Comparison of ENCODE assay signal across 10 cellular contexts in genomic region chr22:27668828-27669797, GRCh38.
A peak's percentile ranks its signal among the peaks of the same experiment; 100 is the strongest.
DNase-seq lines count a peak whose midpoint lies in the region; ATAC-seq, FAIRE-seq and TF ChIP-seq lines count a peak whose summit lies in the region.
"Had no signal": no experiment of that assay in that cellular context is flagged by ENCODE, and none has a peak within 500 bp of the region (broad histone marks: within the 10 kb centered on the region; RNA-seq: fewer than 3 reads in every experiment).

No MANE protein-coding gene starts in this region.

- POLR2A ChIA-PET in PC-9 (lab: Charles Lee; ENCODE audit: unreplicated experiment): interaction anchor here (0.6 to 0.9 kb wide), 5 partner anchors 49 to 253 kb away, joined by 3 to 12 read pairs (median 5); no protein-coding TSS in a partner anchor

- H3F3A ChIP-seq in GM23248 (ENCODE audit: insufficient read depth) (no peaks in the 10 kb centered on the region), PC-9 (ENCODE audit: insufficient read depth, low read depth) (peaks cover 32% of the 10 kb centered on the region)

- no peaks in the 10 kb centered on the region for H3K79me2 ChIP-seq in GM23248 (ENCODE audit: insufficient read depth)
- H3K79me2 ChIP-seq in PC-9 (ENCODE audit: low read depth): no peaks in the 10 kb centered on the region
- H3K79me2 ChIP-seq in fibroblast of lung (ENCODE audit: control insufficient read depth, insufficient read depth, low read length): no peaks in the 10 kb centered on the region

- H3K9me2 ChIP-seq in GM23248 (ENCODE audit: insufficient read depth) (no peaks in the 10 kb centered on the region), PC-9 (ENCODE audit: insufficient read depth) (no peaks in the 10 kb centered on the region)

- no peak overlapping the region for H3K4me2 ChIP-seq in GM23248 (ENCODE audit: unreplicated experiment)
- peak overlapping the region; percentile 73 for H3K4me2 ChIP-seq in PC-9
- H3K4me2 ChIP-seq in fibroblast of lung (ENCODE audit: extremely low read depth, insufficient read depth, low read length): no peak overlapping the region

- H3K9me3 ChIP-seq in GM23248 (ENCODE audit: low read depth) (no peaks in the 10 kb centered on the region), PC-9 (ENCODE audit: insufficient read depth, low read depth) (no peaks in the 10 kb centered on the region), fibroblast of lung (ENCODE audit: control insufficient read depth, insufficient read depth, low read depth, low read length) (no peaks in the 10 kb centered on the region), pancreas (no peaks in the 10 kb centered on the region)

- H3K4me3 ChIP-seq in GM23248 (no peak overlapping the region), PC-9 (peak overlapping the region; percentile 17; the same call in 1 of the 2 replicates), fibroblast of lung (replicated peaks in 1 of 4; ENCODE audit: control extremely low read depth in 1 of 4, insufficient read depth in 1 of 4, low read depth in 3 of 4, low read length in 4 of 4) (no peak overlapping the region), pancreas (no peak overlapping the region)
- H3K4me3 ChIP-seq: tibial nerve had no signal

- no peak overlapping the region for H2AFZ ChIP-seq in GM23248
- H2AFZ ChIP-seq in PC-9: no peak overlapping the region
- H2AFZ ChIP-seq in fibroblast of lung (ENCODE audit: low read length): no peak overlapping the region

- no peaks in the 10 kb centered on the region for H3K4me1 ChIP-seq in GM23248 (ENCODE audit: insufficient read depth)
- peaks cover 44% of the 10 kb centered on the region for H3K4me1 ChIP-seq in PC-9 (replicated peaks; ENCODE audit: insufficient read depth)
- H3K4me1 ChIP-seq in fibroblast of lung (ENCODE audit: control insufficient read depth, extremely low read depth, insufficient read depth, low read length): no peaks in the 10 kb centered on the region
- H3K4me1 ChIP-seq in pancreas: peaks cover 0 to 5% (median 0%) of the 10 kb centered on the region in 3 donors

- 44% methylated on average over 6 to 7 of the region's 7 CpGs for WGBS in GM23248 (ENCODE audit: low coverage in 1 of 2, low lambda C conversion rate in 2 of 2, missing lambda C conversion rate in 2 of 2), 2 experiments
- 52 to 54% methylated on average over 7 of the region's 7 CpGs for WGBS in pancreas, 2 donors

- H3K27ac ChIP-seq in GM23248 (no peak overlapping the region), PC-9 (peak overlapping the region; percentile 86), fibroblast of lung (ENCODE audit: insufficient read depth, low read length) (no peak overlapping the region), pancreas (peak overlapping the region in 2 of 4 donors; percentile 15 to 23)

- CTCF ChIA-PET in PC-9 (lab: Charles Lee): no interaction called here

- peak; percentile 65 for DNase-seq in GM23248
- peak; percentile 87 to 94 for DNase-seq in PC-9
- peak; percentile 44 to 70 for DNase-seq in fibroblast of lung (ENCODE audit: low read depth in 2 of 2)
- DNase-seq in pancreas: peak in 3 of 6 donors; percentile 25 to 57 (median 28)
- DNase-seq in T1000 (lab: John Stamatoyannopoulos, UW): no peak

- TSS peak; percentile 79 for BruUV-seq in PC-9 (replicated peaks; lab: Mats Ljungman, UMichigan)

- no peak overlapping the region for H3K9ac ChIP-seq in GM23248
- H3K9ac ChIP-seq in fibroblast of lung (ENCODE audit: insufficient read depth, low read length): no peak overlapping the region

- H3K27me3 ChIP-seq in GM23248 (replicated peaks; ENCODE audit: insufficient read depth) (no peaks in the 10 kb centered on the region), PC-9 (ENCODE audit: insufficient read depth, low read depth) (no peaks in the 10 kb centered on the region), fibroblast of lung (ENCODE audit: control insufficient read depth, insufficient read depth, low read length) (peaks cover 3% of the 10 kb centered on the region), pancreas (no peaks in the 10 kb centered on the region)
- H3K27me3 ChIP-seq: tibial nerve had no signal

- TF ChIP-seq CTCF in PC-9 (conservative IDR thresholded peaks at IDR 0.05) (no peak), fibroblast of lung (conservative IDR thresholded peaks at IDR 0.05 in 1 of 2, IDR thresholded peaks at IDR 0.05 in 1 of 2; ENCODE audit: low read depth in 1 of 2, low read length in 2 of 2) (no peak), pancreas (IDR thresholded peaks at IDR 0.05) (no peak)

- peak in 3 of 4 donors; percentile 15 to 40 (median 29) for ATAC-seq in pancreas
- no peak for ATAC-seq in GM21447 (IDR thresholded peaks at IDR 0.05; ENCODE audit: unreplicated experiment)
- ATAC-seq in GM18870 (IDR thresholded peaks at IDR 0.05; ENCODE audit: unreplicated experiment): no peak
- no peak for ATAC-seq in HG02981 (IDR thresholded peaks at IDR 0.05; ENCODE audit: unreplicated experiment)
- ATAC-seq: naive thymus-derived CD8-positive, alpha-beta T cell had no signal

- intact Hi-C loops in PC-9 (cut with micrococcal nuclease; ENCODE audit: unreplicated experiment) (loop anchor here (1.0 to 5.0 kb wide), 4 partner anchors 58 to 262 kb away; no protein-coding TSS in a partner anchor), pancreas (cut with DNase I) (no loop called here)

- H3K36me3 ChIP-seq in GM23248 (ENCODE audit: low read depth) (no peaks in the 10 kb centered on the region), PC-9 (ENCODE audit: low read depth) (no peaks in the 10 kb centered on the region), fibroblast of lung (ENCODE audit: control insufficient read depth, insufficient read depth, low read length) (no peaks in the 10 kb centered on the region), pancreas (no peaks in the 10 kb centered on the region)
- H3K36me3 ChIP-seq: tibial nerve had no signal

- FAIRE-seq in pancreas (lab: Jason Lieb, UNC): no peak

- H4K20me1 ChIP-seq in GM23248 (ENCODE audit: insufficient read depth) (no peaks in the 10 kb centered on the region), PC-9 (ENCODE audit: insufficient read depth) (no peaks in the 10 kb centered on the region), fibroblast of lung (ENCODE audit: control insufficient read depth, extremely low read depth, insufficient read depth, low read length) (no peaks in the 10 kb centered on the region)

- in situ Hi-C loops in GM23248 (cut with MboI): no loop called here

Comparison
In these comparisons a context has a peak if more than half of its experiments do, and no peak if none do; other contexts are left out.
1. ATAC-seq: peak in pancreas (3 of 4); none in GM21447 (single experiment), GM18870 (single experiment) and HG02981 (single experiment).